ENCODE assay signal across 8 cellular contexts in the genomic region with DNA sequence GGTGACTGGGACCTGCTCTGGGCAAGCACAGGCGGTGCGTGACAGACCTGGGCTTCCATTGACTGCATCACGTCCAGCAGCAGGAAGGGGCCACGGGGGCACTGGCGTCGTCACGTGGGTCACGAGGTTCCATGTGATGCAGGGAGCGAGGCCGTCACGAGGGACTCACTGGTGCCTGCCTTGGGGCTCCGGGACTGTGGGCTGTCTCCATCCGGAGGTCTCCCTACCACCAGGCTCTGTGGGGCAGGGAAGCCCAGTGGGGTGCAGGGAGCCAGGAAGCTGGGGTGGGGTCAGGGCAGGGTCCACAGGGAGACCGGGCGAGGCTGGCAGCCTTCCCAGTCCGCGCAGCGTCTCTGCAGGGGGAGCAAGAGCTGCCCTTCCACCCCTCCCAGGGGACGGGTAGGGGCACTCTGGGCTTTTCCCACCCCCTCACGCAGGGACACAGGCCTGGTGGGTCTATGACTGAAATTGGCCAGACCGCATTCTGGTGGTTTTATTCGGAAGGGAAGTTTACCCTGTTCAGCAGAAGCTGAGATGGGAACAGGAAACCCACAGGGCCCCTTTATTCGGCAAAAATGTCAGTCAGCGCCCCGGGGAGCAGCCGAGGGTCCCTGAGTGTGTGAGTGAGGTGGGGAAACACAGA. TPM values are rescaled to one million over a fixed set of nuclear protein-coding genes. Genes with fewer than 3 reads are reported as not detected.
DNase-seq lines count a peak whose midpoint lies in the region; ATAC-seq and TF ChIP-seq lines count a peak whose summit lies in the region.

No MANE protein-coding gene starts in this region.

- H3K4me2 ChIP-seq in OCI-LY3 (ENCODE audit: low read length): peak overlapping the region; percentile 99

- ATAC-seq in HG03442 (IDR thresholded peaks at IDR 0.05; ENCODE audit: unreplicated experiment): no peak

- H3K27me3 ChIP-seq in OCI-LY3 (ENCODE audit: low read depth, low read length) (no peaks in the 10 kb centered on the region), skeletal muscle tissue (ENCODE audit: control insufficient read depth in 3 of 3, insufficient read depth in 3 of 3, low read length in 3 of 3) (peaks cover 5 to 8% (median 6%) of the 10 kb centered on the region in 3 donors)

- TF ChIP-seq CTCF in HFF-Myc (IDR thresholded peaks at IDR 0.05; ENCODE audit: low read depth, low read length, missing control alignments) (no peak), OCI-LY3 (IDR thresholded peaks at IDR 0.05; ENCODE audit: low read depth, low read length) (no peak)

- H3K4me1 ChIP-seq in OCI-LY3 (ENCODE audit: low read length) (peaks cover 39% of the 10 kb centered on the region), skeletal muscle tissue (ENCODE audit: control insufficient read depth in 3 of 3, insufficient read depth in 3 of 3, low read length in 3 of 3) (peaks cover 26 to 35% (median 31%) of the 10 kb centered on the region in 3 donors)

- peak overlapping the region; percentile 77 for H3K27ac ChIP-seq in OCI-LY3 (ENCODE audit: low read length)
- peak overlapping the region; percentile 85 for H3K27ac ChIP-seq in skeletal muscle tissue (ENCODE audit: low read depth, low read length)

- no peak overlapping the region for H2AFZ ChIP-seq in OCI-LY3 (ENCODE audit: low read depth, low read length)

- peak overlapping the region; percentile 99 for H3K9ac ChIP-seq in OCI-LY3 (ENCODE audit: low read length)
- peak overlapping the region; percentile 80 to 95 (median 88) for H3K9ac ChIP-seq in skeletal muscle tissue (ENCODE audit: low read depth in 1 of 3, low read length in 3 of 3)

- H3K9me3 ChIP-seq in OCI-LY3 (ENCODE audit: insufficient read depth, low read length) (no peaks in the 10 kb centered on the region), skeletal muscle tissue (ENCODE audit: control insufficient read depth in 3 of 3, low read length in 3 of 3) (no peaks in the 10 kb centered on the region)

- DNase-seq in ELR (ENCODE audit: low read depth) (peak; percentile 22), HFF-Myc (ENCODE audit: extremely low read depth, low read depth) (no peak), glomerular visceral epithelial cell (ENCODE audit: extremely low spot score) (peak; percentile 28), NCI-H2227 treated with DMSO at 0.1 percent for 48 hours (lab: John Stamatoyannopoulos, UW) (no peak)
- DNase-seq in activated effector memory CD4-positive, alpha-beta T cell treated with anti-CD3 and anti-CD28 coated beads, Interleukin-2, amount 50 U/mL, for 16 hours: peak; percentile 89

- peaks cover 14% of the 10 kb centered on the region for H3K36me3 ChIP-seq in OCI-LY3 (replicated peaks; ENCODE audit: low read depth, low read length)
- peaks cover 0 to 5% (median 3%) of the 10 kb centered on the region in 3 donors for H3K36me3 ChIP-seq in skeletal muscle tissue (ENCODE audit: control insufficient read depth in 3 of 3, insufficient read depth in 3 of 3, low read length in 3 of 3)

- H3K4me3 ChIP-seq in HFF-Myc (replicated peaks; ENCODE audit: low read depth, low read length): peak overlapping the region; percentile 38
- H3K4me3 ChIP-seq in OCI-LY3 (ENCODE audit: low read length): peak overlapping the region; percentile 97
- peak overlapping the region; percentile 81 to 91 (median 88) for H3K4me3 ChIP-seq in skeletal muscle tissue (ENCODE audit: low read length in 3 of 3)

- no peaks in the 10 kb centered on the region for H4K20me1 ChIP-seq in OCI-LY3 (ENCODE audit: insufficient read depth, low read length)

- no peaks in the 10 kb centered on the region; the same call in 1 of the 2 replicates for H3K79me2 ChIP-seq in OCI-LY3 (ENCODE audit: low read length)

RNA-seq across cellular contexts. Expression of a gene that starts 0.4 kb away (rescaled TPM):
- total RNA-seq in skeletal muscle tissue: 11.5 TPM

RNA-seq across cellular contexts. Expression of a gene that starts 25.7 kb away (rescaled TPM):
- total RNA-seq in skeletal muscle tissue: 1.6 TPM

RNA-seq across cellular contexts. Expression of a gene that starts 29.4 kb away (rescaled TPM):
- total RNA-seq in skeletal muscle tissue: 26.1 TPM

RNA-seq across cellular contexts. Expression of a gene that starts 30.8 kb away (rescaled TPM):
- total RNA-seq in skeletal muscle tissue: 5.7 TPM

Comparison
In these comparisons a context has a peak if more than half of its experiments do, and no peak if none do; other contexts are left out.
1. DNase-seq: peak in ELR (single experiment), activated effector memory CD4-positive, alpha-beta T cell treated with anti-CD3 and anti-CD28 coated beads, Interleukin-2, amount 50 U/mL, for 16 hours (single experiment) and glomerular visceral epithelial cell (single experiment); none in HFF-Myc (single experiment) and NCI-H2227 treated with DMSO at 0.1 percent for 48 hours (single experiment).
2. H3K4me3 ChIP-seq: peak in every context shown above with its lines; median percentile 97 in OCI-LY3; 88 in skeletal muscle tissue; 38 in HFF-Myc.